In the genomic region with DNA sequence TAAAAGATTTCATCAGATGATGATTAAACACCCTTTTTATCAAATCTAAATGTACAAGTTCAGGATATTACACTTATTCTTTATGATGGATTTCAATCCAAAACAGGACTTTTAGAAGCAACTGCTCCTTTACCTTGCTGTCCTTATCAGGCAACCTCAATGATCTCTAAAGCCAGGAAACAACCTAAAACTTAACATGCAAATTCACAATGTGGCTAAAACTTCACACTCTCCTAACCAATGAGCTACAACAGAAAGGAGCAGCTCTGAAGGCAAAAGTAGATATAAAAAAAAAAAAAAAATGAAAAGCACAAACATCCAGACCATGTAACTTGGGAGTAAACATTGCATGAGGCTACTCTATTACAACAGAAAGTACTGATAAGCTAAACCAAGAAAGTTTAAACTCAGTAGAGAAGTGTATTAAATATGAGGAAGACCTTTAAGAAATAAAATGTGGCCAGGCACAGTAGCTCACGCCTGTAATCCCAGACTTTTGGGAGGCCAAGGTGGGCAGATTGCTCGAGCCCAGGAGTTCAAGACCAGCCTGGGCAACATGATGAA, we compare ENCODE assay signal across 20 cellular contexts.
"Had no signal": no experiment of that assay in that cellular context is flagged by ENCODE, and none has a peak within 500 bp of the region (broad histone marks: within the 10 kb centered on the region; RNA-seq: fewer than 3 reads in every experiment).

No MANE protein-coding gene starts in this region.

- DNase-seq: KBM-7, MV-4-11, NCI-H1048, NCI-H1105, NCI-H1417 treated with DMSO at 0.1 percent for 48 hours, NCI-H146, NCI-H1694 treated with DMSO at 0.1 percent for 48 hours, NCI-H1930, NCI-H2081, NCI-H2107, NCI-H2227 treated with DMSO at 0.1 percent for 48 hours, NCI-H524, NCI-H526 treated with DMSO at 0.1 percent for 48 hours, NCI-H748 treated with DMSO at 0.1 percent for 48 hours, Right ventricle myocardium superior, RPMI8226, SIG-M5 had no signal

- H3K36me3 ChIP-seq: SJSA1 had no signal

- H3K4me3 ChIP-seq: SJSA1, SK-N-MC had no signal

- H3K4me1 ChIP-seq: SJSA1 had no signal

- H3K27ac ChIP-seq: HL-60, SJSA1, SK-N-MC had no signal

- H3K27me3 ChIP-seq: SJSA1 had no signal

- H3K9me3 ChIP-seq: SJSA1 had no signal
